1 cellular context compared by ENCODE assay signal in genomic region chr19:2236285-2237050, GRCh38.
TF ChIP-seq lines count a peak whose summit lies in the region.

A gene with protein sequence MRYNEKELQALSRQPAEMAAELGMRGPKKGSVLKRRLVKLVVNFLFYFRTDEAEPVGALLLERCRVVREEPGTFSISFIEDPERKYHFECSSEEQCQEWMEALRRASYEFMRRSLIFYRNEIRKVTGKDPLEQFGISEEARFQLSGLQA (minus strand): TSS chr19:2236329. CDS start chr19:2236248, 81 bp downstream.
Gene SF3A2 (plus strand): TSS chr19:2236824. CDS start chr19:2243419, 6,595 bp downstream.

TF ChIP-seq in K562, 482 proteins besides CTCF, POLR2A, EP300 and RAD21 (continued from another document and continues in another):
- TF ChIP-seq, protein P1, sequence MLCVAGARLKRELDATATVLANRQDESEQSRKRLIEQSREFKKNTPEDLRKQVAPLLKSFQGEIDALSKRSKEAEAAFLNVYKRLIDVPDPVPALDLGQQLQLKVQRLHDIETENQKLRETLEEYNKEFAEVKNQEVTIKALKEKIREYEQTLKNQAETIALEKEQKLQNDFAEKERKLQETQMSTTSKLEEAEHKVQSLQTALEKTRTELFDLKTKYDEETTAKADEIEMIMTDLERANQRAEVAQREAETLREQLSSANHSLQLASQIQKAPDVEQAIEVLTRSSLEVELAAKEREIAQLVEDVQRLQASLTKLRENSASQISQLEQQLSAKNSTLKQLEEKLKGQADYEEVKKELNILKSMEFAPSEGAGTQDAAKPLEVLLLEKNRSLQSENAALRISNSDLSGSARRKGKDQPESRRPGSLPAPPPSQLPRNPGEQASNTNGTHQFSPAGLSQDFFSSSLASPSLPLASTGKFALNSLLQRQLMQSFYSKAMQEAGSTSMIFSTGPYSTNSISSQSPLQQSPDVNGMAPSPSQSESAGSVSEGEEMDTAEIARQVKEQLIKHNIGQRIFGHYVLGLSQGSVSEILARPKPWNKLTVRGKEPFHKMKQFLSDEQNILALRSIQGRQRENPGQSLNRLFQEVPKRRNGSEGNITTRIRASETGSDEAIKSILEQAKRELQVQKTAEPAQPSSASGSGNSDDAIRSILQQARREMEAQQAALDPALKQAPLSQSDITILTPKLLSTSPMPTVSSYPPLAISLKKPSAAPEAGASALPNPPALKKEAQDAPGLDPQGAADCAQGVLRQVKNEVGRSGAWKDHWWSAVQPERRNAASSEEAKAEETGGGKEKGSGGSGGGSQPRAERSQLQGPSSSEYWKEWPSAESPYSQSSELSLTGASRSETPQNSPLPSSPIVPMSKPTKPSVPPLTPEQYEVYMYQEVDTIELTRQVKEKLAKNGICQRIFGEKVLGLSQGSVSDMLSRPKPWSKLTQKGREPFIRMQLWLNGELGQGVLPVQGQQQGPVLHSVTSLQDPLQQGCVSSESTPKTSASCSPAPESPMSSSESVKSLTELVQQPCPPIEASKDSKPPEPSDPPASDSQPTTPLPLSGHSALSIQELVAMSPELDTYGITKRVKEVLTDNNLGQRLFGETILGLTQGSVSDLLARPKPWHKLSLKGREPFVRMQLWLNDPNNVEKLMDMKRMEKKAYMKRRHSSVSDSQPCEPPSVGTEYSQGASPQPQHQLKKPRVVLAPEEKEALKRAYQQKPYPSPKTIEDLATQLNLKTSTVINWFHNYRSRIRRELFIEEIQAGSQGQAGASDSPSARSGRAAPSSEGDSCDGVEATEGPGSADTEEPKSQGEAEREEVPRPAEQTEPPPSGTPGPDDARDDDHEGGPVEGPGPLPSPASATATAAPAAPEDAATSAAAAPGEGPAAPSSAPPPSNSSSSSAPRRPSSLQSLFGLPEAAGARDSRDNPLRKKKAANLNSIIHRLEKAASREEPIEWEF (CRISPR knock-in tag; IDR thresholded peaks at IDR 0.05) = peak; percentile 46; the same call in 1 of the 2 replicates
- TF ChIP-seq TEAD4 (IDR thresholded peaks at IDR 0.05; ENCODE audit: low read length) (no peak), TEAD4 (CRISPR knock-in tag; IDR thresholded peaks at IDR 0.05; ENCODE audit: borderline replicate concordance) (no peak), THRAP3 (IDR thresholded peaks at IDR 0.05; ENCODE audit: borderline replicate concordance) (no peak), HIVEP1 (CRISPR knock-in tag; IDR thresholded peaks at IDR 0.05) (no peak), MECOM (CRISPR knock-in tag; IDR thresholded peaks at IDR 0.05) (no peak), ELF2 (CRISPR knock-in tag; IDR thresholded peaks at IDR 0.05) (peak; percentile 88), POLR2H (tag; IDR thresholded peaks at IDR 0.05; ENCODE audit: low read depth) (peak; percentile 80), POLR2B (IDR thresholded peaks at IDR 0.05; ENCODE audit: low read depth, partially characterized antibody) (peak; percentile 82), EWSR1 (IDR thresholded peaks at IDR 0.05; ENCODE audit: borderline replicate concordance, low read depth, partially characterized antibody) (no peak), ELF1 (tag; IDR thresholded peaks at IDR 0.05) (peak; percentile 94), RHOXF2B (CRISPR knock-in tag; conservative IDR thresholded peaks at IDR 0.05) (no peak), PHB2 (IDR thresholded peaks at IDR 0.05; ENCODE audit: low read depth) (no peak), HDAC2 (IDR thresholded peaks at IDR 0.05) (0 out of 2 replicates have a peak, but pooled peaks have one; percentile 19), HDAC8 (tag; IDR thresholded peaks at IDR 0.05) (peak; percentile 77; the same call in 1 of the 2 replicates), SMAD2 (IDR thresholded peaks at IDR 0.05; ENCODE audit: low read depth, low read length) (no peak), ZNF175 (CRISPR knock-in tag; IDR thresholded peaks at IDR 0.05; ENCODE audit: low read depth) (peak; percentile 84; the same call in 1 of the 2 replicates), POLR2G (IDR thresholded peaks at IDR 0.05; ENCODE audit: low read depth, low read length) (peak; percentile 95), ESRRA (IDR thresholded peaks at IDR 0.05; ENCODE audit: borderline replicate concordance, low read depth) (peak; percentile 46; the same call in 1 of the 2 replicates), HNRNPH1 (optimal IDR thresholded peaks at IDR 0.05; ENCODE audit: low read depth, low read length) (no peak), GMEB1 (CRISPR knock-in tag; IDR thresholded peaks at IDR 0.05) (peak; percentile 66), FOSL1 (tag; conservative IDR thresholded peaks at IDR 0.05) (peak; percentile 96), ETS1 (conservative IDR thresholded peaks at IDR 0.05; ENCODE audit: control insufficient read depth, low read depth, low read length) (no peak; the same call in 1 of the 2 replicates), TCF3 (CRISPR knock-in tag; IDR thresholded peaks at IDR 0.05) (peak; percentile 4; the same call in 1 of the 2 replicates), LARP7 (IDR thresholded peaks at IDR 0.05) (no peak)
- TF ChIP-seq, protein P2, sequence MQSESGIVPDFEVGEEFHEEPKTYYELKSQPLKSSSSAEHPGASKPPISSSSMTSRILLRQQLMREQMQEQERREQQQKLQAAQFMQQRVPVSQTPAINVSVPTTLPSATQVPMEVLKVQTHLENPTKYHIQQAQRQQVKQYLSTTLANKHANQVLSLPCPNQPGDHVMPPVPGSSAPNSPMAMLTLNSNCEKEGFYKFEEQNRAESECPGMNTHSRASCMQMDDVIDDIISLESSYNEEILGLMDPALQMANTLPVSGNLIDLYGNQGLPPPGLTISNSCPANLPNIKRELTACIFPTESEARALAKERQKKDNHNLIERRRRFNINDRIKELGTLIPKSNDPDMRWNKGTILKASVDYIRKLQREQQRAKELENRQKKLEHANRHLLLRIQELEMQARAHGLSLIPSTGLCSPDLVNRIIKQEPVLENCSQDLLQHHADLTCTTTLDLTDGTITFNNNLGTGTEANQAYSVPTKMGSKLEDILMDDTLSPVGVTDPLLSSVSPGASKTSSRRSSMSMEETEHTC (IDR thresholded peaks at IDR 0.05) = 0 out of 2 replicates have a peak, but pooled peaks have one; percentile 26
- TF ChIP-seq, protein P3, sequence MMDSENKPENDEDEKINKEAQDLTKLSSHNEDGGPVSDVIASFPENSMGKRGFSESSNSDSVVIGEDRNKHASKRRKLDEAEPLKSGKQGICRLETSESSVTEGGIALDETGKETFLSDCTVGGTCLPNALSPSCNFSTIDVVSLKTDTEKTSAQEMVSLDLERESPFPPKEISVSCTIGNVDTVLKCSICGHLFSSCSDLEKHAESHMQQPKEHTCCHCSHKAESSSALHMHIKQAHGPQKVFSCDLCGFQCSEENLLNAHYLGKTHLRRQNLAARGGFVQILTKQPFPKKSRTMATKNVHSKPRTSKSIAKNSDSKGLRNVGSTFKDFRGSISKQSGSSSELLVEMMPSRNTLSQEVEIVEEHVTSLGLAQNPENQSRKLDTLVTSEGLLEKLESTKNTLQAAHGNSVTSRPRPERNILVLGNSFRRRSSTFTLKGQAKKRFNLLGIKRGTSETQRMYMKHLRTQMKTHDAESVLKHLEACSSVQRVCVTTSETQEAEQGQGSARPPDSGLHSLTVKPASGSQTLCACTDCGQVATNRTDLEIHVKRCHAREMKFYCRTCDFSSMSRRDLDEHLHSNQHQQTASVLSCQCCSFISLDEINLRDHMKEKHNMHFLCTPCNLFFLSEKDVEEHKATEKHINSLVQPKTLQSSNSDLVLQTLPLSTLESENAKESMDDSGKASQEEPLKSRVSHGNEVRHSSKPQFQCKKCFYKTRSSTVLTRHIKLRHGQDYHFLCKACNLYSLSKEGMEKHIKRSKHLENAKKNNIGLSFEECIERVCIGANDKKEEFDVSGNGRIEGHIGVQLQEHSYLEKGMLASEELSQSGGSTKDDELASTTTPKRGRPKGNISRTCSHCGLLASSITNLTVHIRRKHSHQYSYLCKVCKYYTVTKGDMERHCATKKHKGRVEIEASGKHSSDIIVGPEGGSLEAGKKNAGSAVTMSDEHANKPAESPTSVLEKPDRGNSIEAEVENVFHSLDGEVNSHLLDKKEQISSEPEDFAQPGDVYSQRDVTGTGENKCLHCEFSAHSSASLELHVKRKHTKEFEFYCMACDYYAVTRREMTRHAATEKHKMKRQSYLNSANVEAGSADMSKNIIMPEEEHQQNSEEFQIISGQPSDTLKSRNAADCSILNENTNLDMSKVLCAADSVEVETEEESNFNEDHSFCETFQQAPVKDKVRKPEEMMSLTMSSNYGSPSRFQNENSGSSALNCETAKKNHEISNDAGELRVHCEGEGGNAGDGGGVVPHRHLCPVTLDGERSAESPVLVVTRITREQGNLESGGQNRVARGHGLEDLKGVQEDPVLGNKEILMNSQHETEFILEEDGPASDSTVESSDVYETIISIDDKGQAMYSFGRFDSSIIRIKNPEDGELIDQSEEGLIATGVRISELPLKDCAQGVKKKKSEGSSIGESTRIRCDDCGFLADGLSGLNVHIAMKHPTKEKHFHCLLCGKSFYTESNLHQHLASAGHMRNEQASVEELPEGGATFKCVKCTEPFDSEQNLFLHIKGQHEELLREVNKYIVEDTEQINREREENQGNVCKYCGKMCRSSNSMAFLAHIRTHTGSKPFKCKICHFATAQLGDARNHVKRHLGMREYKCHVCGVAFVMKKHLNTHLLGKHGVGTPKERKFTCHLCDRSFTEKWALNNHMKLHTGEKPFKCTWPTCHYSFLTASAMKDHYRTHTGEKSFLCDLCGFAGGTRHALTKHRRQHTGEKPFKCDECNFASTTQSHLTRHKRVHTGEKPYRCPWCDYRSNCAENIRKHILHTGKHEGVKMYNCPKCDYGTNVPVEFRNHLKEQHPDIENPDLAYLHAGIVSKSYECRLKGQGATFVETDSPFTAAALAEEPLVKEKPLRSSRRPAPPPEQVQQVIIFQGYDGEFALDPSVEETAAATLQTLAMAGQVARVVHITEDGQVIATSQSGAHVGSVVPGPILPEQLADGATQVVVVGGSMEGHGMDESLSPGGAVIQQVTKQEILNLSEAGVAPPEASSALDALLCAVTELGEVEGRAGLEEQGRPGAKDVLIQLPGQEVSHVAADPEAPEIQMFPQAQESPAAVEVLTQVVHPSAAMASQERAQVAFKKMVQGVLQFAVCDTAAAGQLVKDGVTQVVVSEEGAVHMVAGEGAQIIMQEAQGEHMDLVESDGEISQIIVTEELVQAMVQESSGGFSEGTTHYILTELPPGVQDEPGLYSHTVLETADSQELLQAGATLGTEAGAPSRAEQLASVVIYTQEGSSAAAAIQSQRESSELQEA (IDR thresholded peaks at IDR 0.05; ENCODE audit: low read depth) = peak; percentile 93
- TF ChIP-seq, protein P4, sequence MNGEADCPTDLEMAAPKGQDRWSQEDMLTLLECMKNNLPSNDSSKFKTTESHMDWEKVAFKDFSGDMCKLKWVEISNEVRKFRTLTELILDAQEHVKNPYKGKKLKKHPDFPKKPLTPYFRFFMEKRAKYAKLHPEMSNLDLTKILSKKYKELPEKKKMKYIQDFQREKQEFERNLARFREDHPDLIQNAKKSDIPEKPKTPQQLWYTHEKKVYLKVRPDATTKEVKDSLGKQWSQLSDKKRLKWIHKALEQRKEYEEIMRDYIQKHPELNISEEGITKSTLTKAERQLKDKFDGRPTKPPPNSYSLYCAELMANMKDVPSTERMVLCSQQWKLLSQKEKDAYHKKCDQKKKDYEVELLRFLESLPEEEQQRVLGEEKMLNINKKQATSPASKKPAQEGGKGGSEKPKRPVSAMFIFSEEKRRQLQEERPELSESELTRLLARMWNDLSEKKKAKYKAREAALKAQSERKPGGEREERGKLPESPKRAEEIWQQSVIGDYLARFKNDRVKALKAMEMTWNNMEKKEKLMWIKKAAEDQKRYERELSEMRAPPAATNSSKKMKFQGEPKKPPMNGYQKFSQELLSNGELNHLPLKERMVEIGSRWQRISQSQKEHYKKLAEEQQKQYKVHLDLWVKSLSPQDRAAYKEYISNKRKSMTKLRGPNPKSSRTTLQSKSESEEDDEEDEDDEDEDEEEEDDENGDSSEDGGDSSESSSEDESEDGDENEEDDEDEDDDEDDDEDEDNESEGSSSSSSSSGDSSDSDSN (IDR thresholded peaks at IDR 0.05; ENCODE audit: borderline replicate concordance in 1 of 2, low read depth in 2 of 2, low read length in 2 of 2) = peak; percentile 27 to 89; a peak in 1 of 4 replicates
- TF ChIP-seq, protein P5, sequence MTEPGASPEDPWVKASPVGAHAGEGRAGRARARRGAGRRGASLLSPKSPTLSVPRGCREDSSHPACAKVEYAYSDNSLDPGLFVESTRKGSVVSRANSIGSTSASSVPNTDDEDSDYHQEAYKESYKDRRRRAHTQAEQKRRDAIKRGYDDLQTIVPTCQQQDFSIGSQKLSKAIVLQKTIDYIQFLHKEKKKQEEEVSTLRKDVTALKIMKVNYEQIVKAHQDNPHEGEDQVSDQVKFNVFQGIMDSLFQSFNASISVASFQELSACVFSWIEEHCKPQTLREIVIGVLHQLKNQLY (CRISPR knock-in tag; conservative IDR thresholded peaks at IDR 0.05) = 0 out of 4 replicates have a peak, but pooled peaks of 1 of the 2 experiments have one; percentile 35
- TF ChIP-seq, protein P6, sequence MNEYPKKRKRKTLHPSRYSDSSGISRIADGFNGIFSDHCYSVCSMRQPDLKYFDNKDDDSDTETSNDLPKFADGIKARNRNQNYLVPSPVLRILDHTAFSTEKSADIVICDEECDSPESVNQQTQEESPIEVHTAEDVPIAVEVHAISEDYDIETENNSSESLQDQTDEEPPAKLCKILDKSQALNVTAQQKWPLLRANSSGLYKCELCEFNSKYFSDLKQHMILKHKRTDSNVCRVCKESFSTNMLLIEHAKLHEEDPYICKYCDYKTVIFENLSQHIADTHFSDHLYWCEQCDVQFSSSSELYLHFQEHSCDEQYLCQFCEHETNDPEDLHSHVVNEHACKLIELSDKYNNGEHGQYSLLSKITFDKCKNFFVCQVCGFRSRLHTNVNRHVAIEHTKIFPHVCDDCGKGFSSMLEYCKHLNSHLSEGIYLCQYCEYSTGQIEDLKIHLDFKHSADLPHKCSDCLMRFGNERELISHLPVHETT (CRISPR knock-in tag; conservative IDR thresholded peaks at IDR 0.05 in 1 of 2, IDR thresholded peaks at IDR 0.05 in 1 of 2) = peak in 1 of 2 experiments; percentile 96; a peak in 2 of 4 replicates
